ENCODE assay signal across 26 cellular contexts in genomic region chr7:21099955-21100354, GRCh38.
"Had no signal": no experiment of that assay in that cellular context is flagged by ENCODE, and none has a peak within 500 bp of the region (broad histone marks: within the 10 kb centered on the region; RNA-seq: fewer than 3 reads in every experiment).

No MANE protein-coding gene starts in this region.

- H3K4me1 ChIP-seq: ascending aorta, gastrocnemius medialis, heart left ventricle had no signal

- H3K9me3 ChIP-seq: ascending aorta, gastrocnemius medialis, heart left ventricle had no signal

- H3K4me3 ChIP-seq: ascending aorta, gastrocnemius medialis, heart left ventricle had no signal

- H3K27me3 ChIP-seq: ascending aorta, gastrocnemius medialis, heart left ventricle had no signal

- H3K36me3 ChIP-seq: ascending aorta, gastrocnemius medialis, heart left ventricle had no signal

- ATAC-seq: activated naive CD4-positive, alpha-beta T cell treated with anti-CD3 and anti-CD28 coated beads, Interleukin-2, amount 50 U/mL, for 72 hours; activated T-cell treated with anti-CD3 and anti-CD28 coated beads, Interleukin-2, amount 50 U/mL, for 72 hours; effector memory CD8-positive, alpha-beta T cell; gastrocnemius medialis; heart left ventricle had no signal

- DNase-seq: activated CD4-positive, alpha-beta memory T cell treated with anti-CD3 and anti-CD28 coated beads, Interleukin-2, amount 10 ng/mL, durations not matched to agents 7 days and 5 days; activated CD4-positive, alpha-beta T cell treated with anti-CD3 and anti-CD28 coated beads for 1 hour; activated CD4-positive, alpha-beta T cell treated with anti-CD3 and anti-CD28 coated beads for 4 hours; activated CD4-positive, alpha-beta T cell treated with anti-CD3 and anti-CD28 coated beads, Interleukin-2, amount 10 ng/mL, durations not matched to agents 7 days and 5 days; activated CD4-positive, alpha-beta T cell treated with anti-CD3 and anti-CD28 coated beads, Interleukin-2, amount 50 U/mL, for 4 hours; activated CD8-positive, alpha-beta memory T cell treated with anti-CD3 and anti-CD28 coated beads, Interleukin-2, amount 50 U/mL, for 48 hours; activated gamma-delta T cell; activated naive CD4-positive, alpha-beta T cell; activated naive CD4-positive, alpha-beta T cell treated with anti-CD3 and anti-CD28 coated beads, Interleukin-2, amount 10 ng/mL, durations not matched to agents 7 days and 5 days; activated naive CD8-positive, alpha-beta T cell treated with anti-CD3 and anti-CD28 coated beads, Interleukin-2, amount 10 ng/mL, durations not matched to agents 7 days and 5 days; activated T-cell treated with anti-CD3 and anti-CD28 coated beads for 4 hours; activated T-cell treated with anti-CD3 and anti-CD28 coated beads, Interleukin-2, amount 50 U/mL, for 24 hours; activated T-cell treated with anti-CD3 and anti-CD28 coated beads, Interleukin-2, amount 50 U/mL, for 72 hours; caudate nucleus; cortex of kidney; dermis blood vessel endothelial cell; effector CD4-positive, alpha-beta T cell; effector memory CD8-positive, alpha-beta T cell; foreskin fibroblast; gastrocnemius medialis; glutamatergic neuron; heart left ventricle; T-helper 2 cell had no signal

- H3K27ac ChIP-seq: ascending aorta, epithelial cell of prostate, gastrocnemius medialis, heart left ventricle had no signal
